13 cellular contexts compared by ENCODE assay signal in the genomic region with DNA sequence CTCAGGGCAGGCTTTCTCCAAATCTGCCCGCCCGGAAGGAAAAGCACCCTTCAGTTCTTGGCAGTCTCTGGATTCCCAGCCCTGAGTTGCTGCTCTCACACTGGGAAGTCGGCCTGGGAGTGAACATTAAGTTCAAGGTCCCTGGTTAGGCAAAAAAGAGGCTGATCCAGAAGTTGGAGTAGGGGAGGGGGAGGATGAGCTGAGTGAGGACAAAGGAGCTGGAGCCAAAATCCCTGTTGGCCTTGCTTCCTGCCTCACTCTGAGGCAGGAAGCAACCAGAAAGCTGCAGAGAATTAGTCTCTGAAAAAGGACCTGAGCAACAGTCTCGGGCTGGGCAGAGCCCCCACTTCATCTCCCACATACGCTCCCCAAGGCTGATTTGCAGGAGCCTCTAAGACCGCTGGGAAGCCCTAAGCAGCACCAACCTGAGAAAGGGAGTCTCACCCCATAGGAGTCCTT. TPM values are rescaled to one million over a fixed set of nuclear protein-coding genes. Genes with fewer than 3 reads are reported as not detected.
A peak's percentile ranks its signal among the peaks of the same experiment; 100 is the strongest.
DNase-seq lines count a peak whose midpoint lies in the region; ATAC-seq, FAIRE-seq and TF ChIP-seq lines count a peak whose summit lies in the region.
"Had no signal": no experiment of that assay in that cellular context is flagged by ENCODE, and none has a peak within 500 bp of the region (broad histone marks: within the 10 kb centered on the region; RNA-seq: fewer than 3 reads in every experiment).

No MANE protein-coding gene starts in this region.

- no peak overlapping the region for H3K4me3 ChIP-seq in lung
- peak overlapping the region in 1 of 5 donors; percentile 22 for H3K4me3 ChIP-seq in subcutaneous abdominal adipose tissue (ENCODE audit: low read depth in 1 of 5, low read length in 5 of 5)
- H3K4me3 ChIP-seq: ascending aorta had no signal

- TF ChIP-seq CTCF in lung (IDR thresholded peaks at IDR 0.05; ENCODE audit: control extremely low read depth, extremely low read depth) = no peak

- FAIRE-seq in GM12892 (lab: Jason Lieb, UNC) = no peak

- H3K4me1 ChIP-seq in lung (ENCODE audit: control insufficient read depth in 2 of 2, insufficient read depth in 2 of 2, low read length in 2 of 2) = peaks cover 0 to 4% of the 10 kb centered on the region in 2 donors
- peaks cover 8 to 44% (median 11%) of the 10 kb centered on the region in 5 donors for H3K4me1 ChIP-seq in subcutaneous abdominal adipose tissue (ENCODE audit: control insufficient read depth in 5 of 5, insufficient read depth in 5 of 5, low read length in 5 of 5)
- H3K4me1 ChIP-seq: ascending aorta had no signal

- H3K27ac ChIP-seq in lung (ENCODE audit: low read depth in 1 of 2, low read length in 1 of 2) (peak overlapping the region; percentile 67 to 75), subcutaneous abdominal adipose tissue (ENCODE audit: low read depth, low read length) (peak overlapping the region; percentile 30)

- DNase-seq in NCI-H69 (lab: John Stamatoyannopoulos, UW) (peak; percentile 66), fibroblast of gingiva (ENCODE audit: low read depth) (peak; percentile 26), lung (ENCODE audit: low spot score) (no peak), GM12892 (ENCODE audit: insufficient read length) (no peak), NOMO-1 (lab: John Stamatoyannopoulos, UW; ENCODE audit: unreplicated experiment in 2 of 2) (no peak)
- DNase-seq: activated CD8-positive, alpha-beta memory T cell treated with anti-CD3 and anti-CD28 coated beads, Interleukin-2, amount 50 U/mL, for 48 hours; COR-L47; midbrain; stimulated activated naive CD8-positive, alpha-beta T cell treated with anti-CD3 and anti-CD28 coated beads, Interleukin-15, Interleukin-2, amounts not matched to agents 100 U/mL and 50 U/mL, for 24 hours had no signal

- H3K36me3 ChIP-seq in lung (ENCODE audit: control insufficient read depth in 2 of 2, insufficient read depth in 2 of 2, low read length in 2 of 2) = no peaks in the 10 kb centered on the region
- no peaks in the 10 kb centered on the region for H3K36me3 ChIP-seq in subcutaneous abdominal adipose tissue (ENCODE audit: control insufficient read depth in 5 of 5, insufficient read depth in 5 of 5, low read length in 5 of 5)
- H3K36me3 ChIP-seq: ascending aorta had no signal

- no peak overlapping the region for H3K9ac ChIP-seq in subcutaneous abdominal adipose tissue (ENCODE audit: low read length in 5 of 5)

- H3K9me3 ChIP-seq in lung (ENCODE audit: control insufficient read depth in 2 of 2, insufficient read depth in 1 of 2, low read length in 1 of 2) = no peaks in the 10 kb centered on the region
- H3K9me3 ChIP-seq in subcutaneous abdominal adipose tissue (ENCODE audit: control insufficient read depth in 5 of 5, low read length in 5 of 5) = no peaks in the 10 kb centered on the region
- H3K9me3 ChIP-seq: ascending aorta had no signal

- ATAC-seq in lung (ENCODE audit: insufficient read depth, low FRiP score) (no peak), HG03139 (IDR thresholded peaks at IDR 0.05; ENCODE audit: unreplicated experiment) (no peak), GM21723 (IDR thresholded peaks at IDR 0.05; ENCODE audit: unreplicated experiment) (no peak)
- ATAC-seq: stimulated activated naive CD8-positive, alpha-beta T cell treated with anti-CD3 and anti-CD28 coated beads, Interleukin-15, Interleukin-2, amounts not matched to agents 100 U/mL and 50 U/mL, for 24 hours had no signal

- WGBS in lung, 2 donors = 51 to 58% methylated on average over 6 of the region's 6 CpGs

- no peaks in the 10 kb centered on the region for H3K27me3 ChIP-seq in lung (ENCODE audit: control insufficient read depth, insufficient read depth)
- no peaks in the 10 kb centered on the region for H3K27me3 ChIP-seq in subcutaneous abdominal adipose tissue (ENCODE audit: control insufficient read depth in 5 of 5, insufficient read depth in 4 of 5, low read length in 5 of 5)
- H3K27me3 ChIP-seq: ascending aorta had no signal

- TF ChIP-seq POLR2A in GM12892 (IDR thresholded peaks at IDR 0.05; ENCODE audit: low read depth, low read length) = no peak

RNA-seq across cellular contexts. Expression of gene RPS14, which starts 15.0 kb away (rescaled TPM):
- 1,000 to 10,000 TPM; 1,065 to 1,395 TPM for total RNA-seq in lung
- 1,000 to 10,000 TPM; 3,509 to 4,623 TPM for polyA plus RNA-seq in lung
- 4,425 TPM for polyA plus RNA-seq in GM12892 (2012; ENCODE audit: missing spikeins)

RNA-seq across cellular contexts. Expression of gene NDST1, which starts 43.3 kb away (rescaled TPM):
- 100 to 1,000 TPM in 1 of 2 donors, 10 to 100 TPM in 1; 71.6 to 145 TPM for total RNA-seq in lung
- 10 to 100 TPM; 45.6 to 49.8 TPM for polyA plus RNA-seq in lung
- polyA plus RNA-seq in GM12892 (2012; ENCODE audit: missing spikeins) = 6.3 TPM

RNA-seq across cellular contexts. Expression of gene CD74, which starts 51.9 kb away (rescaled TPM):
- 1,000 to 10,000 TPM; 1,061 to 2,819 TPM for total RNA-seq in lung
- polyA plus RNA-seq in lung = 1,000 to 10,000 TPM; 1,429 to 2,010 TPM
- 2,617 TPM for polyA plus RNA-seq in GM12892 (2012; ENCODE audit: missing spikeins)

Comparison
In these comparisons a context has a peak if more than half of its experiments do, and no peak if none do; other contexts are left out.
1. DNase-seq: peak in NCI-H69 (single experiment) and fibroblast of gingiva (single experiment); none in lung (single experiment), GM12892 (single experiment) and NOMO-1 (0 of 2).